ENCODE assay signal across 15 cellular contexts in the genomic region with DNA sequence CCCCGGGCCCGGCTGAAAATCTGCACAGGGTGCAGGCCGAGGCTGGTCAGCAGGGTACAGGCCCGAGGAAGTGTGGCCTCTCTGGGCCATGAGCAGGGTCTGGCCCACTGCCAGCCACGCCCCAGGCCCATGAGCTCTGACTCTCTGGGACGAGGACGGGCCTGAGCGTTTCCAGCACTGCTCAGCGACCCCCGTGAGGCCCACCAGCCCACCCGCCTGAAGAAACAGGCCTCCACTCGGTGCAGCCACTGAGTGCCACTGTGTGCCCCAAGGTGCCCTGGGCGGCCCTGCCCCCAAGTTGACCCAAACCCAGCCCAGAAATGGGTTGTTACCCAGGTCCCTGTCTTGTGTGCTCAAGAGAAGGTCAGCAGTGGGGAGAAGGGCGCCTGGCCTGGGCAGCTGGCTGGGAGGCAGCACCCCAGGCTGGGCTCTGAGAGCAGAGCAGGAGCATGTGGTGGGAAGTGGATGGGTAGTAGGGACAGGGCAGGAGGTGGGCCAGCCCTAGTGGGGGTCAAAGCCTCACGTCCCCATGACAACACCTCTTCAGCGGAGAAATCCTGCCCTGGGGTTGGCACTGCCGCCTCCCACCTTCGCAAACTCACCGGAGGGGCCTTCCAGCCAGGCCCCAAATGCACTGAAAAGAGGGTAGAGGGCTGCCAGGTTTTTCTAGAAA. TPM values are rescaled to one million over a fixed set of nuclear protein-coding genes. Genes with fewer than 3 reads are reported as not detected.
A peak's percentile ranks its signal among the peaks of the same experiment; 100 is the strongest.
DNase-seq lines count a peak whose midpoint lies in the region; ATAC-seq and TF ChIP-seq lines count a peak whose summit lies in the region.
"Had no signal": no experiment of that assay in that cellular context is flagged by ENCODE, and none has a peak within 500 bp of the region (broad histone marks: within the 10 kb centered on the region; RNA-seq: fewer than 3 reads in every experiment).

No MANE protein-coding gene starts in this region.

- H3K27ac Mint-ChIP-seq in activated naive CD8-positive, alpha-beta T cell, result no peak overlapping the region
- H3K27ac Mint-ChIP-seq in activated naive CD8-positive, alpha-beta T cell treated with anti-CD3 and anti-CD28 coated beads, Interleukin-2, amount 50 U/mL, for 24 hours, result no peak overlapping the region
- H3K27ac Mint-ChIP-seq in chondrocyte (ENCODE audit: unreplicated experiment) (no peak overlapping the region), nephron (peak overlapping the region in 2 of 3 experiments; percentile 70)

- peaks cover 5% of the 10 kb centered on the region for H3K36me3 Mint-ChIP-seq in activated naive CD8-positive, alpha-beta T cell
- no peaks in the 10 kb centered on the region for H3K36me3 Mint-ChIP-seq in activated naive CD8-positive, alpha-beta T cell treated with anti-CD3 and anti-CD28 coated beads, Interleukin-2, amount 50 U/mL, for 24 hours (ENCODE audit: low read depth)
- H3K36me3 Mint-ChIP-seq in chondrocyte (ENCODE audit: low read depth), result peaks cover 4% of the 10 kb centered on the region
- H3K36me3 Mint-ChIP-seq in nephron (ENCODE audit: low read depth), result peaks cover 8% of the 10 kb centered on the region

- H3K4me1 Mint-ChIP-seq in activated naive CD8-positive, alpha-beta T cell (ENCODE audit: low read depth), result peaks cover 36% of the 10 kb centered on the region
- peaks cover 9% of the 10 kb centered on the region for H3K4me1 Mint-ChIP-seq in activated naive CD8-positive, alpha-beta T cell treated with anti-CD3 and anti-CD28 coated beads, Interleukin-2, amount 50 U/mL, for 24 hours
- H3K4me1 Mint-ChIP-seq in chondrocyte (ENCODE audit: low read depth), result peaks cover 21% of the 10 kb centered on the region
- peaks cover 48% of the 10 kb centered on the region for H3K4me1 Mint-ChIP-seq in nephron

- H3K27me3 Mint-ChIP-seq in activated naive CD8-positive, alpha-beta T cell, result peaks cover 2% of the 10 kb centered on the region
- H3K27me3 Mint-ChIP-seq in activated naive CD8-positive, alpha-beta T cell treated with anti-CD3 and anti-CD28 coated beads, Interleukin-2, amount 50 U/mL, for 24 hours, result peaks cover 17% of the 10 kb centered on the region
- peaks cover 16% of the 10 kb centered on the region for H3K27me3 Mint-ChIP-seq in chondrocyte (ENCODE audit: low read depth)
- peaks cover 39% of the 10 kb centered on the region for H3K27me3 Mint-ChIP-seq in nephron (ENCODE audit: low read depth)

- peaks cover 72% of the 10 kb centered on the region for H3K4me1 ChIP-seq in upper lobe of right lung

- no peaks in the 10 kb centered on the region for H3K27me3 ChIP-seq in upper lobe of right lung

- no peaks in the 10 kb centered on the region for H3K36me3 ChIP-seq in upper lobe of right lung

- peak overlapping the region; percentile 90 for H3K27ac ChIP-seq in upper lobe of right lung
- H3K27ac ChIP-seq: hepatocyte had no signal

- no peaks in the 10 kb centered on the region for H3K9me3 Mint-ChIP-seq in activated naive CD8-positive, alpha-beta T cell (ENCODE audit: low read depth)
- no peaks in the 10 kb centered on the region for H3K9me3 Mint-ChIP-seq in activated naive CD8-positive, alpha-beta T cell treated with anti-CD3 and anti-CD28 coated beads, Interleukin-2, amount 50 U/mL, for 24 hours
- no peaks in the 10 kb centered on the region for H3K9me3 Mint-ChIP-seq in chondrocyte (ENCODE audit: low read depth)
- no peaks in the 10 kb centered on the region for H3K9me3 Mint-ChIP-seq in nephron

- no peak for ATAC-seq in activated naive CD8-positive, alpha-beta T cell treated with anti-CD3 and anti-CD28 coated beads, Interleukin-2, amount 50 U/mL, for 24 hours
- ATAC-seq in upper lobe of right lung, result no peak

- no peak for DNase-seq in activated naive CD8-positive, alpha-beta T cell treated with anti-CD3 and anti-CD28 coated beads, Interleukin-2, amount 50 U/mL, for 24 hours
- DNase-seq in chondrocyte (ENCODE audit: low spot score) (peak; percentile 81), upper lobe of right lung (no peak), NOMO-1 treated with dmso at 0.1 percent for 144 hours (lab: John Stamatoyannopoulos, UW; ENCODE audit: unreplicated experiment) (no peak), ecto neural progenitor cell (ENCODE audit: low spot score) (no peak), nucleus accumbens (lab: John Stamatoyannopoulos, UW) (no peak)
- DNase-seq: Calu3; NCI-H1436 treated with DMSO at 0.1 percent for 48 hours; NCI-H2227 treated with DMSO at 0.1 percent for 48 hours; NK-92 treated with Interleukin-12 subunit alpha and Interleukin-12 subunit beta, amount 100 ng/mL, for 24 hours; small intestine; T-helper 9 cell had no signal

- H3K4me3 ChIP-seq in upper lobe of right lung, result no peak overlapping the region
- H3K4me3 ChIP-seq: hepatocyte had no signal

- no peaks in the 10 kb centered on the region for H3K9me3 ChIP-seq in upper lobe of right lung

- intact Hi-C loops in upper lobe of right lung (cut with DNase I), result no loop called here

- TF ChIP-seq CTCF in chondrocyte (IDR thresholded peaks at IDR 0.05), result no peak
- TF ChIP-seq CTCF in nephron (IDR thresholded peaks at IDR 0.05; ENCODE audit: unreplicated experiment in 3 of 3), result no peak
- no peak for TF ChIP-seq CTCF in upper lobe of right lung (IDR thresholded peaks at IDR 0.05)

- peak overlapping the region; percentile 10 for H3K4me3 Mint-ChIP-seq in activated naive CD8-positive, alpha-beta T cell
- no peak overlapping the region for H3K4me3 Mint-ChIP-seq in activated naive CD8-positive, alpha-beta T cell treated with anti-CD3 and anti-CD28 coated beads, Interleukin-2, amount 50 U/mL, for 24 hours
- H3K4me3 Mint-ChIP-seq in chondrocyte (ENCODE audit: unreplicated experiment) (no peak overlapping the region), nephron (no peak overlapping the region)

RNA-seq across cellular contexts. Expression of a gene that starts 2.1 kb away (rescaled TPM):
- total RNA-seq in chondrocyte, result 1.6 to 2.9 TPM (median 1.9 TPM) in 3 replicates
- 38.4 TPM for total RNA-seq in upper lobe of right lung

Comparison
In these comparisons a context has a peak if more than half of its experiments do, and no peak if none do; other contexts are left out.
1. H3K27ac Mint-ChIP-seq: peak in nephron (2 of 3); none in activated naive CD8-positive, alpha-beta T cell (single experiment), activated naive CD8-positive, alpha-beta T cell treated with anti-CD3 and anti-CD28 coated beads, Interleukin-2, amount 50 U/mL, for 24 hours (single experiment) and chondrocyte (single experiment).